ENCODE assay signal across 17 cellular contexts in genomic region chr6:53658992-53659391, GRCh38.
"Had no signal": no experiment of that assay in that cellular context is flagged by ENCODE, and none has a peak within 500 bp of the region (broad histone marks: within the 10 kb centered on the region; RNA-seq: fewer than 3 reads in every experiment).

No MANE protein-coding gene starts in this region.

- H3K9me3 ChIP-seq: body of pancreas, suprapubic skin, transverse colon, vagina had no signal

- ATAC-seq: body of pancreas; left ventricle myocardium superior; stimulated activated naive CD8-positive, alpha-beta T cell treated with anti-CD3 and anti-CD28 coated beads, Interleukin-15, Interleukin-2, amounts not matched to agents 100 U/mL and 50 U/mL, for 24 hours had no signal

- H3K4me3 ChIP-seq: body of pancreas, dorsolateral prefrontal cortex, suprapubic skin, transverse colon, vagina had no signal

- H3K27ac ChIP-seq: body of pancreas, dorsolateral prefrontal cortex, suprapubic skin, transverse colon, vagina, WERI-Rb-1 had no signal

- DNase-seq: activated CD4-positive, alpha-beta T cell treated with anti-CD3 and anti-CD28 coated beads, Interleukin-2, amount 50 U/mL, for 4 hours; activated naive CD8-positive, alpha-beta T cell treated with anti-CD3 and anti-CD28 coated beads, Interleukin-2, amount 10 ng/mL, durations not matched to agents 7 days and 5 days; body of pancreas; caudate nucleus; dorsolateral prefrontal cortex; head of caudate nucleus; kidney; left ventricle myocardium superior; occipital lobe; posterior cingulate gyrus; stimulated activated CD4-positive, alpha-beta T cell treated with anti-CD3 and anti-CD28 coated beads, Interleukin-2, amount 100 ng/mL, for 24 hours; stimulated activated naive CD8-positive, alpha-beta T cell treated with anti-CD3 and anti-CD28 coated beads, Interleukin-15, Interleukin-2, amounts not matched to agents 100 U/mL and 50 U/mL, for 24 hours; T-helper 2 cell; transverse colon; WERI-Rb-1 had no signal

- H3K36me3 ChIP-seq: suprapubic skin, transverse colon, vagina, WERI-Rb-1 had no signal

- FAIRE-seq: kidney had no signal

- H3K4me1 ChIP-seq: body of pancreas, suprapubic skin, transverse colon, vagina had no signal

- H3K27me3 ChIP-seq: body of pancreas, suprapubic skin, transverse colon, vagina had no signal
